ENCODE assay signal across 1 cellular context in the genomic region with DNA sequence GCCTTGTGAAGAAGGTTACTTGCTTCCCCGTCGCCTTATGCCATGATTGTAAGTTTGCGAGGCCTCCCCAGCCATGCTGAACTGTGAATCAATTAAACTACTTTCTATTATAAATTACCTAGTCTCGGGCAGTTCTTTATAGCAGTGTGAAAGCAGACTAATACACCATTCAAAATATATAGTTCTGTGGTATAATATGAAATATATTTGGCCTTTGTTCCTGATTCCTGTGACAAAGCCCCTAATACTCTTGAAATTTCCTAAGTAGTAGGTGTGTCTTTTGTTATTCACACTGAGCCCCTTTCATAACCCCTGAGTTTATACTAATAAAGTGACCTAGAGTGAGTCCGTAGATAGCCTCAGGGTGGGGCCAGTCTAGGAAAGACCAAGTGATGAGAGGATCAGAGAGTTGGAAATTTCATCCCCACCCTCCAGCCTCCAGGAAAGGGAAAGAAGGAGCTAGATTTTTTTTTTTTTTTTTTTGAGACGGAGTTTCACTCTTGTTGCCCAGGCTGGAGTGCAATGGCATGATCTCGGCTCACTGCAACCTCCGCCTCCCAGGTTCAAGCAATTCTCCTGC.
TF ChIP-seq lines count a peak whose summit lies in the region.

No MANE protein-coding gene starts in this region.

TF ChIP-seq in GM23338, 12 proteins besides CTCF, POLR2A, EP300 and RAD21 (continued from another document):
- TF ChIP-seq, protein P1, sequence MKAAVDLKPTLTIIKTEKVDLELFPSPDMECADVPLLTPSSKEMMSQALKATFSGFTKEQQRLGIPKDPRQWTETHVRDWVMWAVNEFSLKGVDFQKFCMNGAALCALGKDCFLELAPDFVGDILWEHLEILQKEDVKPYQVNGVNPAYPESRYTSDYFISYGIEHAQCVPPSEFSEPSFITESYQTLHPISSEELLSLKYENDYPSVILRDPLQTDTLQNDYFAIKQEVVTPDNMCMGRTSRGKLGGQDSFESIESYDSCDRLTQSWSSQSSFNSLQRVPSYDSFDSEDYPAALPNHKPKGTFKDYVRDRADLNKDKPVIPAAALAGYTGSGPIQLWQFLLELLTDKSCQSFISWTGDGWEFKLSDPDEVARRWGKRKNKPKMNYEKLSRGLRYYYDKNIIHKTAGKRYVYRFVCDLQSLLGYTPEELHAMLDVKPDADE (IDR thresholded peaks at IDR 0.05), result no peak
- no peak for TF ChIP-seq ZNF114 (CRISPR knock-in tag; IDR thresholded peaks at IDR 0.05)
- TF ChIP-seq EZH2 (IDR thresholded peaks at IDR 0.05; ENCODE audit: low read depth, unreplicated experiment), result no peak
- no peak for TF ChIP-seq ZNF331 (CRISPR knock-in tag; IDR thresholded peaks at IDR 0.05; ENCODE audit: low read depth)
- no peak for TF ChIP-seq ZNF462 (CRISPR knock-in tag; IDR thresholded peaks at IDR 0.05)
- TF ChIP-seq CREB1 (CRISPR knock-in tag; IDR thresholded peaks at IDR 0.05; ENCODE audit: low read depth), result no peak
- TF ChIP-seq STAT1 (IDR thresholded peaks at IDR 0.05; ENCODE audit: unreplicated experiment), result no peak
- TF ChIP-seq REST (IDR thresholded peaks at IDR 0.05; ENCODE audit: unreplicated experiment), result no peak
- no peak for TF ChIP-seq EZH2phosphoT487 (IDR thresholded peaks at IDR 0.05; ENCODE audit: unreplicated experiment)
